Comparison of ENCODE assay signal across 16 cellular contexts in genomic region chr15:65405793-65406192, GRCh38. TPM values are rescaled to one million over a fixed set of nuclear protein-coding genes. Genes with fewer than 3 reads are reported as not detected.
DNase-seq lines count a peak whose midpoint lies in the region; ATAC-seq and TF ChIP-seq lines count a peak whose summit lies in the region.
"Had no signal": no experiment of that assay in that cellular context is flagged by ENCODE, and none has a peak within 500 bp of the region (broad histone marks: within the 10 kb centered on the region; RNA-seq: fewer than 3 reads in every experiment).

No MANE protein-coding gene starts in this region.

- H3K9me3 Mint-ChIP-seq in chondrocyte (ENCODE audit: low read depth), result no peaks in the 10 kb centered on the region
- H3K9me3 Mint-ChIP-seq: CD8-positive, alpha-beta memory T cell had no signal

- DNase-seq in NCI-H524 treated with DMSO at 0.1 percent for 48 hours (lab: John Stamatoyannopoulos, UW) (peak; percentile 73), chondrocyte (ENCODE audit: low spot score) (peak; percentile 19), osteoblast (ENCODE audit: insufficient read length, low spot score, missing footprints) (peak; percentile 35), NCI-H2227 (lab: John Stamatoyannopoulos, UW; ENCODE audit: unreplicated experiment) (no peak), posterior vena cava (ENCODE audit: low spot score) (no peak)
- DNase-seq in stimulated activated CD4-positive, alpha-beta T cell treated with anti-CD3 and anti-CD28 coated beads, Interleukin-2, amount 100 ng/mL, for 48 hours, result no peak
- DNase-seq: BE2C; CD8-positive, alpha-beta memory T cell; GOT3; MG63; NCI-H1105; NCI-H187; NCI-H446 treated with DMSO at 0.1 percent for 48 hours; SIG-M5 had no signal

- H3K9me3 ChIP-seq in osteoblast (ENCODE audit: low read depth, low read length), result no peaks in the 10 kb centered on the region
- H3K9me3 ChIP-seq: BE2C, MG63 had no signal

- no peak overlapping the region for H3K4me3 Mint-ChIP-seq in chondrocyte (ENCODE audit: unreplicated experiment)
- H3K4me3 Mint-ChIP-seq: CD8-positive, alpha-beta memory T cell had no signal

- no peak overlapping the region for H3K27ac ChIP-seq in osteoblast (ENCODE audit: low read depth, low read length)

- no peak overlapping the region for H3K27ac Mint-ChIP-seq in chondrocyte (ENCODE audit: unreplicated experiment)
- H3K27ac Mint-ChIP-seq: CD8-positive, alpha-beta memory T cell had no signal

- no peak for TF ChIP-seq CTCF in chondrocyte (IDR thresholded peaks at IDR 0.05)
- no peak for TF ChIP-seq CTCF in osteoblast (IDR thresholded peaks at IDR 0.05; ENCODE audit: extremely low read depth, low read depth, low read length)

- no peak overlapping the region for H3K4me3 ChIP-seq in osteoblast (ENCODE audit: insufficient read depth, low read length)
- H3K4me3 ChIP-seq: MG63 had no signal

- H3K36me3 ChIP-seq in osteoblast (ENCODE audit: insufficient read depth, low read length), result no peaks in the 10 kb centered on the region
- H3K36me3 ChIP-seq: BE2C, MG63 had no signal

- no peaks in the 10 kb centered on the region for H4K20me1 ChIP-seq in osteoblast (ENCODE audit: insufficient read depth, low read length)

- no peak overlapping the region for H3K4me2 ChIP-seq in osteoblast (ENCODE audit: insufficient read depth, low read length)

- H3K27me3 Mint-ChIP-seq in chondrocyte (ENCODE audit: low read depth), result no peaks in the 10 kb centered on the region

- peaks cover 7% of the 10 kb centered on the region for H3K36me3 Mint-ChIP-seq in chondrocyte (ENCODE audit: low read depth)
- H3K36me3 Mint-ChIP-seq: CD8-positive, alpha-beta memory T cell had no signal

- no peak overlapping the region for H2AFZ ChIP-seq in osteoblast (ENCODE audit: low read length)

- H3K27me3 ChIP-seq in osteoblast (ENCODE audit: insufficient read depth, low read length), result no peaks in the 10 kb centered on the region
- H3K27me3 ChIP-seq: BE2C, MG63 had no signal

- intact Hi-C loops in posterior vena cava (cut with DNase I), result no loop called here

- no peak for ATAC-seq in HG02970 (IDR thresholded peaks at IDR 0.05; ENCODE audit: low FRiP score, unreplicated experiment)

- peaks cover 50% of the 10 kb centered on the region for H3K4me1 Mint-ChIP-seq in chondrocyte (ENCODE audit: low read depth)

- peaks cover 18% of the 10 kb centered on the region for H3K4me1 ChIP-seq in osteoblast (ENCODE audit: insufficient read depth, low read length)

- H3K79me2 ChIP-seq in osteoblast (ENCODE audit: insufficient read depth, low read length), result no peaks in the 10 kb centered on the region

RNA-seq across cellular contexts. Expression of gene IGDCC4, which starts 17.0 kb away (rescaled TPM):
- total RNA-seq in chondrocyte, result 41.4 to 48.6 TPM (median 47.2 TPM) in 3 replicates
- total RNA-seq in osteoblast, result 3.6 and 6.2 TPM in 2 replicates
- 1 to 10 TPM; 1.2 to 4.7 TPM for total RNA-seq in posterior vena cava

RNA-seq across cellular contexts. Expression of gene IGDCC3, which starts 28.0 kb away (rescaled TPM):
- total RNA-seq in chondrocyte (0.13 to 0.31 TPM (median 0.27 TPM) in 3 replicates), osteoblast (0.29 TPM in 1 of 2 replicates, not detected in the other), posterior vena cava (not detected)
- total RNA-seq: CD8-positive, alpha-beta memory T cell; RPMI7951 had no signal

Comparison
In these comparisons a context has a peak if more than half of its experiments do, and no peak if none do; other contexts are left out.
1. DNase-seq: peak in NCI-H524 treated with DMSO at 0.1 percent for 48 hours (single experiment), chondrocyte (single experiment) and osteoblast (single experiment); none in NCI-H2227 (single experiment), stimulated activated CD4-positive, alpha-beta T cell treated with anti-CD3 and anti-CD28 coated beads, Interleukin-2, amount 100 ng/mL, for 48 hours (0 of 2) and posterior vena cava (single experiment).